ENCODE assay signal across 22 cellular contexts in genomic region chr3:159380891-159381290, GRCh38.
DNase-seq lines count a peak whose midpoint lies in the region; ATAC-seq, FAIRE-seq and TF ChIP-seq lines count a peak whose summit lies in the region.
"Had no signal": no experiment of that assay in that cellular context is flagged by ENCODE, and none has a peak within 500 bp of the region (broad histone marks: within the 10 kb centered on the region; RNA-seq: fewer than 3 reads in every experiment).

No MANE protein-coding gene starts in this region.

- no peak overlapping the region for H3K56ac ChIP-seq in IMR-90 (ENCODE audit: extremely low read depth, insufficient read depth, low read length)

- H3K36me3 ChIP-seq in IMR-90 (ENCODE audit: control insufficient read depth, insufficient read depth, low read length) (no peaks in the 10 kb centered on the region), kidney (ENCODE audit: control insufficient read depth in 1 of 2, insufficient read depth in 2 of 2, low read length in 2 of 2) (no peaks in the 10 kb centered on the region), spleen (no peaks in the 10 kb centered on the region)
- H3K36me3 ChIP-seq: BE2C, SJSA1 had no signal

- no peaks in the 10 kb centered on the region for H3K36me3 Mint-ChIP-seq in type B pancreatic cell

- no peak overlapping the region for H3K4ac ChIP-seq in IMR-90 (ENCODE audit: low read depth, low read length)

- no peak for DNase-seq in Right ventricle myocardium superior
- no peak for DNase-seq in cardiac septum (ENCODE audit: low spot score)
- DNase-seq in IMR-90 = no peak
- DNase-seq in kidney = no peak
- no peak for DNase-seq in sciatic nerve (ENCODE audit: low spot score)
- no peak for DNase-seq in type B pancreatic cell (ENCODE audit: extremely low spot score, unreplicated experiment)
- DNase-seq in spleen = no peak
- DNase-seq: BE2C; Caco-2; CD4-positive, alpha-beta T cell; DMS153; GM23248; NCI-H1105; NCI-H1694; NCI-H2081 treated with DMSO at 0.1 percent for 48 hours; NCI-H524; PC-3 had no signal

- no peak overlapping the region for H3K23ac ChIP-seq in IMR-90 (ENCODE audit: low read depth, low read length)

- no CpG with 5 or more reads among the region's 4 CpGs for WGBS in IMR-90 (ENCODE audit: extremely low coverage in 2 of 2, insufficient read length in 1 of 2), 2 experiments
- WGBS in spleen, 5 donors = 63 to 74% (median 70%) methylated on average over 4 of the region's 4 CpGs

- POLR2A ChIA-PET in IMR-90 (lab: Charles Lee; ENCODE audit: unreplicated experiment) = no interaction called here

- H4K5ac ChIP-seq in IMR-90 (ENCODE audit: low read depth, low read length) = no peak overlapping the region

- H3K27ac ChIP-seq in IMR-90 (ENCODE audit: insufficient read depth, low read length) (no peak overlapping the region), kidney (ENCODE audit: low read depth in 2 of 2, low read length in 2 of 2) (no peak overlapping the region), spleen (no peak overlapping the region)
- H3K27ac ChIP-seq: GM23248, SJSA1 had no signal

- no peak for TF ChIP-seq RAD21 in IMR-90 (IDR thresholded peaks at IDR 0.05; ENCODE audit: low read length)

- H3K4me3 Mint-ChIP-seq in type B pancreatic cell = no peak overlapping the region
- H3K4me3 Mint-ChIP-seq: CD4-positive, alpha-beta T cell had no signal

- no peak overlapping the region for H4K91ac ChIP-seq in IMR-90 (ENCODE audit: insufficient read depth, low read depth, low read length)

- H3K18ac ChIP-seq in IMR-90 (ENCODE audit: low read depth, low read length) = no peak overlapping the region

- no peak overlapping the region for H4K8ac ChIP-seq in IMR-90 (ENCODE audit: low read depth in 2 of 2, low read length in 2 of 2)

- TF ChIP-seq CTCF in IMR-90 (conservative IDR thresholded peaks at IDR 0.05; ENCODE audit: low read depth, low read length) (no peak), kidney (IDR thresholded peaks at IDR 0.05; ENCODE audit: borderline replicate concordance, extremely low read depth, insufficient read depth) (no peak), type B pancreatic cell (conservative IDR thresholded peaks at IDR 0.05) (no peak), spleen (IDR thresholded peaks at IDR 0.05 in 8 of 11, conservative IDR thresholded peaks at IDR 0.05 in 3 of 11) (no peak)

- no peak overlapping the region for H3K4me2 ChIP-seq in IMR-90 (ENCODE audit: low read depth, low read length)

- dilution Hi-C loops in IMR-90 (cut with HindIII; ENCODE audit: low sequenced_read_pairs, unreplicated experiment) = no loop called here

- H3K9me1 ChIP-seq in IMR-90 (ENCODE audit: insufficient read depth, low read length) = no peaks in the 10 kb centered on the region

- no peaks in the 10 kb centered on the region for H4K20me1 ChIP-seq in IMR-90 (ENCODE audit: insufficient read depth, low read length)

- no peak overlapping the region for H2AK9ac ChIP-seq in IMR-90 (replicated peaks; ENCODE audit: low read depth, low read length, poor library complexity)

- CTCF ChIA-PET in IMR-90 (lab: Yijun Ruan, JAX) = interaction anchor here (0.8 kb wide), 1 partner anchor 26 kb away, joined by 3 read pairs; no protein-coding TSS in a partner anchor

- H2BK20ac ChIP-seq in IMR-90 (ENCODE audit: low read depth, low read length) = no peak overlapping the region

- H3K14ac ChIP-seq in IMR-90 (replicated peaks; ENCODE audit: low read depth, low read length) = no peak overlapping the region

- no peaks in the 10 kb centered on the region for H3K4me1 Mint-ChIP-seq in type B pancreatic cell (ENCODE audit: unreplicated experiment)

- H3K9ac ChIP-seq in IMR-90 (ENCODE audit: low read depth, low read length) (no peak overlapping the region), kidney (ENCODE audit: low read length in 2 of 2) (no peak overlapping the region)
- H3K9ac ChIP-seq: GM23248 had no signal

- no peak overlapping the region for H2AK5ac ChIP-seq in IMR-90 (ENCODE audit: low read depth, low read length)

- H3K27ac Mint-ChIP-seq in type B pancreatic cell = no peak overlapping the region
- H3K27ac Mint-ChIP-seq: CD4-positive, alpha-beta T cell had no signal

- TF ChIP-seq POLR2A in IMR-90 (IDR thresholded peaks at IDR 0.05; ENCODE audit: low read depth, low read length) = no peak
- no peak for TF ChIP-seq POLR2A in spleen (IDR thresholded peaks at IDR 0.05)

- H3K4me3 ChIP-seq in IMR-90 (ENCODE audit: insufficient read depth, low read depth, low read length) (no peak overlapping the region), kidney (ENCODE audit: low read length in 2 of 2) (no peak overlapping the region), spleen (no peak overlapping the region)
- H3K4me3 ChIP-seq: GM23248, K562, SJSA1 had no signal

- H3K27me3 Mint-ChIP-seq in type B pancreatic cell = no peaks in the 10 kb centered on the region
- H3K27me3 Mint-ChIP-seq: CD4-positive, alpha-beta T cell had no signal

- no peaks in the 10 kb centered on the region for H3K9me3 ChIP-seq in IMR-90 (ENCODE audit: control insufficient read depth, insufficient read depth, low read length)
- no peaks in the 10 kb centered on the region for H3K9me3 ChIP-seq in kidney (ENCODE audit: control insufficient read depth in 1 of 2, low read length in 2 of 2)
- peaks cover 0 to 7% (median 2%) of the 10 kb centered on the region in 8 donors for H3K9me3 ChIP-seq in spleen
- H3K9me3 ChIP-seq: BE2C, Caco-2, SJSA1 had no signal

- H3K9me3 Mint-ChIP-seq in type B pancreatic cell = no peaks in the 10 kb centered on the region
- H3K9me3 Mint-ChIP-seq: CD4-positive, alpha-beta T cell had no signal

- intact Hi-C loops in Right ventricle myocardium superior (cut with DNase I) (no loop called here), cardiac septum (cut with DNase I) (no loop called here), IMR-90 (cut with micrococcal nuclease) (no loop called here), kidney (cut with DNase I) (no loop called here), sciatic nerve (cut with DNase I) (no loop called here), spleen (cut with DNase I; ENCODE audit: low total_unique reads) (no loop called here)

- FAIRE-seq in kidney (lab: Jason Lieb, UNC) = peak; percentile 13
- FAIRE-seq: A204.1, GM12891, K562 had no signal

- no peak overlapping the region for H2AFZ ChIP-seq in IMR-90 (replicated peaks; ENCODE audit: low read length, poor library complexity)
- H2AFZ ChIP-seq: GM23248 had no signal

- ATAC-seq in Right ventricle myocardium superior (ENCODE audit: poor library complexity) (peak; percentile 61), IMR-90 (ENCODE audit: low read depth) (no peak), sciatic nerve (no peak)
- ATAC-seq: HCT116, K562, PC-3 had no signal

- H3K27me3 ChIP-seq in IMR-90 (ENCODE audit: control insufficient read depth, insufficient read depth, low read length) (no peaks in the 10 kb centered on the region), spleen (replicated peaks in 1 of 7) (no peaks in the 10 kb centered on the region)
- H3K27me3 ChIP-seq: BE2C, SJSA1 had no signal

- H3K4me1 ChIP-seq in IMR-90 (ENCODE audit: control insufficient read depth, insufficient read depth, low read length) (no peaks in the 10 kb centered on the region), kidney (ENCODE audit: control insufficient read depth in 1 of 2, insufficient read depth in 1 of 2, low read depth in 1 of 2, low read length in 2 of 2) (no peaks in the 10 kb centered on the region), spleen (no peaks in the 10 kb centered on the region)
- H3K4me1 ChIP-seq: BE2C, Caco-2, SJSA1 had no signal

- H2BK5ac ChIP-seq in IMR-90 (ENCODE audit: low read depth, low read length, poor library complexity, severe bottlenecking) = no peak overlapping the region

- no peak overlapping the region for H2BK15ac ChIP-seq in IMR-90 (ENCODE audit: low read depth, low read length)

- no peaks in the 10 kb centered on the region for H3K79me1 ChIP-seq in IMR-90 (ENCODE audit: low read depth in 1 of 2, low read length in 2 of 2)

- no TSS peak for BruUV-seq in IMR-90 (replicated peaks; lab: Mats Ljungman, UMichigan)

- in situ Hi-C loops in IMR-90 (cut with MboI; ENCODE audit: low sequenced_read_pairs) = no loop called here

- H2BK120ac ChIP-seq in IMR-90 (ENCODE audit: low read depth, low read length) = no peak overlapping the region

TF ChIP-seq in IMR-90, 13 proteins besides CTCF, POLR2A, EP300 and RAD21:
- TF ChIP-seq RCOR1 (IDR thresholded peaks at IDR 0.05; ENCODE audit: insufficient replicate concordance, low read length) (no peak), NFE2L2 (IDR thresholded peaks at IDR 0.05; ENCODE audit: low read depth, low read length) (no peak), BHLHE40 (IDR thresholded peaks at IDR 0.05; ENCODE audit: low read depth, low read length) (no peak), RFX5 (IDR thresholded peaks at IDR 0.05; ENCODE audit: low read depth, low read length) (no peak), CEBPB (IDR thresholded peaks at IDR 0.05; ENCODE audit: low read depth, low read length) (0 out of 2 replicates have a peak, but pooled peaks have one; percentile 23), MXI1 (IDR thresholded peaks at IDR 0.05; ENCODE audit: borderline replicate concordance, low read depth, low read length) (no peak), MAFK (IDR thresholded peaks at IDR 0.05; ENCODE audit: low read depth, low read length) (no peak), SMC3 (IDR thresholded peaks at IDR 0.05; ENCODE audit: low read depth, low read length) (no peak), FOS (IDR thresholded peaks at IDR 0.05; ENCODE audit: low read depth, low read length) (no peak)
